ENCODE assay signal across 1 cellular context in the genomic region with DNA sequence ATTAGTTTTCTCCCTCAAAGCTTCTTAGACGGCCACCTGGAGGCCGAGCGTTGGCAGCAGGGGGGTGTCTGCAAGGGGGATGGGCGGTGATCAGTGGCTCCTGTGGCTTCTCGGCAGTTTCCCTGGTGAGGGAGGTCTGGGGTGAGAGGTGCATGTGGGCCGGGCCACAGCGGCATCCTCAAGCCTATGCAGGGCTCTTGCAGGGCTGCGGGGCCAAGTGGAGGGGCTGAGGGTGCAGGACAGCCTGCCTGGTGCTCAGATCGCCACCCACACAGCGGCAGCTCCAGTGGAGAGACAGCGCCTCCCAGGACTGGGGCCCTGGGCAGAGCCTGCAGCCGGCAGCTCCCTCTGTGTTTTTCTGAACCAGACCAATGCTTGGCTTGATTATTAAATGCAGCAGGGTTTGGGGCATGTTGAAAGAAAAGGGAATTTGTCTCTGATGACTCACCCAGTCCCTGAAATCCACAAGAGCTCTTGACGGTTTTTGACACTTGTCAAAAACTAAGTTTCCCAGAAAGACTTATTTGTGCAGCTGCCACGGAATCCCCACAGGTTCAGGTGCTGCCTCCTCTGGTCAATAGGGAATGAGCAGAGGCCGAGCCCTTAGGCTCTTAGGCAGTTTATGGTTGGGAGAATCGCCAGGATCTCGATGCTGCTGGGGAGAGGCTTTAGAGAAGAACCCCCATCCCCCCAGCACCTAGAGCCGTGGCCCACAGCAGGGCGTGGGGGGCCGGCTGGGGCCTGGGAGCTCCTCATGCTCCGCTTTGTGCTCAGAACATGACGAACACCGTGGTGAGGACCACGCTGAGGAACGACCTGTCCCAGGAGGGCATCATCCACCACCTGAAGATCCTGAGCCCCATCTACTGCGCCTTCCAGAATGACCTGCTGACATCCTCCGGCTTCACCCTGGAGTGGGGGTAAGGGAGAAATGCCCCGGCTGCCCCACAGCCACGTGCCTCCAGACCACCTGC.
TF ChIP-seq lines count a peak whose summit lies in the region.

No MANE protein-coding gene starts in this region.

TF ChIP-seq in HCT116, 20 proteins besides CTCF, POLR2A, EP300 and RAD21 (continued from another document):
- TF ChIP-seq, protein P1, sequence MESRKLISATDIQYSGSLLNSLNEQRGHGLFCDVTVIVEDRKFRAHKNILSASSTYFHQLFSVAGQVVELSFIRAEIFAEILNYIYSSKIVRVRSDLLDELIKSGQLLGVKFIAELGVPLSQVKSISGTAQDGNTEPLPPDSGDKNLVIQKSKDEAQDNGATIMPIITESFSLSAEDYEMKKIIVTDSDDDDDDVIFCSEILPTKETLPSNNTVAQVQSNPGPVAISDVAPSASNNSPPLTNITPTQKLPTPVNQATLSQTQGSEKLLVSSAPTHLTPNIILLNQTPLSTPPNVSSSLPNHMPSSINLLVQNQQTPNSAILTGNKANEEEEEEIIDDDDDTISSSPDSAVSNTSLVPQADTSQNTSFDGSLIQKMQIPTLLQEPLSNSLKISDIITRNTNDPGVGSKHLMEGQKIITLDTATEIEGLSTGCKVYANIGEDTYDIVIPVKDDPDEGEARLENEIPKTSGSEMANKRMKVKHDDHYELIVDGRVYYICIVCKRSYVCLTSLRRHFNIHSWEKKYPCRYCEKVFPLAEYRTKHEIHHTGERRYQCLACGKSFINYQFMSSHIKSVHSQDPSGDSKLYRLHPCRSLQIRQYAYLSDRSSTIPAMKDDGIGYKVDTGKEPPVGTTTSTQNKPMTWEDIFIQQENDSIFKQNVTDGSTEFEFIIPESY (IDR thresholded peaks at IDR 0.05; ENCODE audit: extremely low read depth, insufficient replicate concordance, low read length), result no peak
- no peak for TF ChIP-seq CEBPB (IDR thresholded peaks at IDR 0.05; ENCODE audit: low read depth)
